In the genomic region with DNA sequence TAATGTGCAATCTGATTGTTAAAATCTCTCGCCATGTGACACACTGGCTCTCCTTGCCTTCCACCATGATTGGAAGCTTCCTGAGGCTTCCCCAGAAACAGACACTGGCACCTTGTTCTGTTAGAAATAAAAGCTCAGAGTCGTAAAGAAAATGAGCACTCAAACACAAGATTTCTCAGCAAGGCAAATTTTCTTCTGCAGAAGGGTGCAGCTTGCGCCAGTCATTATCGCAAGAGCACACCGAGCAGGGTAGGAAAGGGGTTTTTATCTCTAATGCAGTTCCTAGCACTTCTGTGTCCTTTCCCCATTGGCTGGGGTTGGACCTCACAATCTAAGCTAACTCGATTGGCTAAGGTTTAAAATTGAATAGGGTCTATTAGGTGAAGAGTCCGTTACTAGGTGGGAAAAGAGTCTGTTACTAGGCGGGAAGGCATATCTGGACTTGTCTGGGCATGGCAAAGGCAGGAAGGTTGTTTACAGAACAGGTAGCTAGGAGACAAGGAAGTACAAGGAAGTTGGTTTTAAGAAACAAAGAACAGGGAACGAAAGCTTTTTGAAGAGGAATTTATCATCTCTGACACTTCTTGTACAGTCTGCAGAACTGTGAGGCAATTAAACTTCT, we compare ENCODE assay signal across 23 cellular contexts.
DNase-seq lines count a peak whose midpoint lies in the region; ATAC-seq, FAIRE-seq and TF ChIP-seq lines count a peak whose summit lies in the region.
"Had no signal": no experiment of that assay in that cellular context is flagged by ENCODE, and none has a peak within 500 bp of the region (broad histone marks: within the 10 kb centered on the region; RNA-seq: fewer than 3 reads in every experiment).

No MANE protein-coding gene starts in this region.

- H4K91ac ChIP-seq in H1 (replicated peaks; ENCODE audit: insufficient read length, low read length), result no peak overlapping the region

- H2BK12ac ChIP-seq in H1 (ENCODE audit: low read depth, low read length), result peak overlapping the region; percentile 7; the same call in 1 of the 2 replicates

- TF ChIP-seq RAD21 in H1 (IDR thresholded peaks at IDR 0.05 in 1 of 2, conservative IDR thresholded peaks at IDR 0.05 in 1 of 2; ENCODE audit: low read depth in 2 of 2, low read length in 2 of 2), result no peak

- no peak overlapping the region for H3K4me3 Mint-ChIP-seq in GM23338
- no peak overlapping the region for H3K4me3 Mint-ChIP-seq in neural crest cell
- H3K4me3 Mint-ChIP-seq in natural killer cell, result no peak overlapping the region
- H3K4me3 Mint-ChIP-seq: activated naive CD8-positive, alpha-beta T cell treated with anti-CD3 and anti-CD28 coated beads, Interleukin-2, amount 50 U/mL, for 24 hours; CD4-positive, CD25-positive, alpha-beta regulatory T cell; stimulated activated naive B cell treated with anti-CD40 and anti-IgM and Interleukin-4, amounts not matched to agents 10 μg/mL and 1 μg/mL and 100 μg/mL, for 72 hours had no signal

- peaks cover 19% of the 10 kb centered on the region for H3K4me1 ChIP-seq in GM23338 (ENCODE audit: insufficient read depth)
- peaks cover 0 to 12% (median 2%) of the 10 kb centered on the region in 4 experiments; a peak in 2 of 7 replicates for H3K4me1 ChIP-seq in H1 (replicated peaks in 1 of 4; ENCODE audit: control insufficient read depth in 3 of 4, insufficient read depth in 4 of 4, low read length in 3 of 4)
- H3K4me1 ChIP-seq: body of pancreas, pancreas, right atrium auricular region had no signal

- H3K27me3 Mint-ChIP-seq in GM23338 (ENCODE audit: insufficient read depth, low read depth, poor library complexity) (peaks cover 5% of the 10 kb centered on the region), neural crest cell (ENCODE audit: low read depth) (peaks cover 10% of the 10 kb centered on the region), natural killer cell (ENCODE audit: low read depth in 2 of 2) (no peaks in the 10 kb centered on the region)
- H3K27me3 Mint-ChIP-seq: activated naive CD8-positive, alpha-beta T cell treated with anti-CD3 and anti-CD28 coated beads, Interleukin-2, amount 50 U/mL, for 24 hours; CD4-positive, CD25-positive, alpha-beta regulatory T cell; naive B cell; stimulated activated naive B cell treated with anti-CD40 and anti-IgM and Interleukin-4, amounts not matched to agents 10 μg/mL and 1 μg/mL and 100 μg/mL, for 72 hours had no signal

- H3K4me3 ChIP-seq in GM23338 (no peak overlapping the region), H1 (ENCODE audit: extremely low read depth in 1 of 4, insufficient read depth in 2 of 4, low read depth in 3 of 4, low read length in 4 of 4) (no peak overlapping the region)
- H3K4me3 ChIP-seq: body of pancreas, heart right ventricle, pancreas, right atrium auricular region had no signal

- peak overlapping the region; percentile 86; the same call in 1 of the 2 replicates for H2BK20ac ChIP-seq in H1 (ENCODE audit: low read length)

- TF ChIP-seq CTCF in GM23338 (conservative IDR thresholded peaks at IDR 0.05; ENCODE audit: low read depth in 2 of 2) (no peak), H1 (IDR thresholded peaks at IDR 0.05; ENCODE audit: control extremely low read depth in 1 of 3, insufficient read depth in 1 of 3, low read depth in 1 of 3, low read length in 3 of 3) (no peak), neural crest cell (conservative IDR thresholded peaks at IDR 0.05) (no peak), natural killer cell (IDR thresholded peaks at IDR 0.05) (no peak)

- H4K8ac ChIP-seq in H1 (ENCODE audit: extremely low read depth, insufficient read depth, low read length), result no peak overlapping the region

- H3K23ac ChIP-seq in H1 (ENCODE audit: insufficient read length), result no peak overlapping the region

- no peak overlapping the region for H3K18ac ChIP-seq in H1 (ENCODE audit: extremely low read depth, low read length)

- DNase-seq in GM23338 (ENCODE audit: low spot score) (peak; percentile 56), LoVo (ENCODE audit: low spot score) (peak; percentile 45), H1 (ENCODE audit: low read depth in 1 of 2, low spot score in 2 of 2) (no peak), neural crest cell (ENCODE audit: low read depth, low spot score) (no peak), natural killer cell (no peak), RKO (ENCODE audit: low spot score) (no peak)
- DNase-seq: activated CD4-positive, alpha-beta T cell treated with anti-CD3 and anti-CD28 coated beads, Interleukin-2, amount 50 U/mL, for 48 hours; activated effector memory CD4-positive, alpha-beta T cell treated with Interleukin-2 at 50 U/mL for 16 hours; activated naive CD8-positive, alpha-beta T cell treated with anti-CD3 and anti-CD28 coated beads, Interleukin-2, amount 50 U/mL, for 24 hours; body of pancreas; CD4-positive, CD25-positive, alpha-beta regulatory T cell; DMS153; foreskin fibroblast; heart right ventricle; naive B cell; NCI-H1105 treated with DMSO at 0.1 percent for 48 hours; NCI-H2029; OCI-M1; pancreas; stimulated activated CD4-positive, alpha-beta T cell treated with anti-CD3 and anti-CD28 coated beads, Interleukin-4, amount 100 ng/mL, for 1 hour; stimulated activated naive B cell treated with anti-CD40 and anti-IgM and Interleukin-4, amounts not matched to agents 10 μg/mL and 1 μg/mL and 100 μg/mL, for 72 hours had no signal

- H3K36me3 ChIP-seq in GM23338 (ENCODE audit: insufficient read depth) (peaks cover 22% of the 10 kb centered on the region), H1 (ENCODE audit: control insufficient read depth in 2 of 4, insufficient read depth in 4 of 4, low read length in 3 of 4) (no peaks in the 10 kb centered on the region)
- H3K36me3 ChIP-seq: heart right ventricle, pancreas, right atrium auricular region had no signal

- no peak overlapping the region for H3K4ac ChIP-seq in H1 (replicated peaks; ENCODE audit: insufficient read length, low read depth, low read length)

- no peak overlapping the region for H2BK15ac ChIP-seq in H1 (ENCODE audit: low read length)

- H3K4me2 ChIP-seq in GM23338, result no peak overlapping the region
- H3K4me2 ChIP-seq in H1 (ENCODE audit: insufficient read depth in 1 of 2, low read depth in 2 of 2, low read length in 2 of 2), result no peak overlapping the region

- 86% methylated on average over 9 of the region's 9 CpGs; no CpG with 5 or more reads in 1 of the 2 experiments for whole genome bisulfite sequencing in H1 (ENCODE audit: extremely low coverage in 1 of 2, insufficient coverage in 1 of 2, insufficient read length in 1 of 2, insufficient replicate concordance in 2 of 2, low coverage in 1 of 2, low lambda C conversion rate in 2 of 2, missing lambda C conversion rate in 1 of 2), 2 experiments

- no peak overlapping the region for H3K14ac ChIP-seq in H1 (ENCODE audit: insufficient read length)

- intact Hi-C loops in natural killer cell (cut with micrococcal nuclease), result no loop called here

- POLR2A ChIA-PET in H1 (lab: Charles Lee; ENCODE audit: partially characterized antibody), result interaction anchor here (1.0 kb wide), 1 partner anchor 42 kb away, joined by 4 read pairs; no protein-coding TSS in a partner anchor

- no peak for TF ChIP-seq EP300 in H1 (IDR thresholded peaks at IDR 0.05; ENCODE audit: borderline replicate concordance in 1 of 2, low read depth in 2 of 2, low read length in 2 of 2)

- no peaks in the 10 kb centered on the region for H3K79me1 ChIP-seq in H1 (ENCODE audit: low read depth, low read length)

- ATAC-seq in GM23338 (no peak), natural killer cell (no peak), HG03097 (IDR thresholded peaks at IDR 0.05; ENCODE audit: low FRiP score, unreplicated experiment) (no peak)
- ATAC-seq: activated naive CD8-positive, alpha-beta T cell treated with anti-CD3 and anti-CD28 coated beads, Interleukin-2, amount 50 U/mL, for 24 hours; body of pancreas; heart right ventricle; pancreas; stimulated activated naive B cell treated with anti-CD40 and anti-IgM and Interleukin-4, amounts not matched to agents 10 μg/mL and 1 μg/mL and 100 μg/mL, for 72 hours had no signal

- H3K27ac Mint-ChIP-seq in GM23338 (no peak overlapping the region), neural crest cell (ENCODE audit: unreplicated experiment) (peak overlapping the region; percentile 40), natural killer cell (no peak overlapping the region)
- H3K27ac Mint-ChIP-seq: activated naive CD8-positive, alpha-beta T cell treated with anti-CD3 and anti-CD28 coated beads, Interleukin-2, amount 50 U/mL, for 24 hours; stimulated activated naive B cell treated with anti-CD40 and anti-IgM and Interleukin-4, amounts not matched to agents 10 μg/mL and 1 μg/mL and 100 μg/mL, for 72 hours had no signal

- peaks cover 15% of the 10 kb centered on the region for H3K4me1 Mint-ChIP-seq in GM23338
- peaks cover 21% of the 10 kb centered on the region for H3K4me1 Mint-ChIP-seq in neural crest cell
- H3K4me1 Mint-ChIP-seq in natural killer cell, result peaks cover 0 to 5% of the 10 kb centered on the region in 2 donors
- H3K4me1 Mint-ChIP-seq: naive B cell; stimulated activated naive B cell treated with anti-CD40 and anti-IgM and Interleukin-4, amounts not matched to agents 10 μg/mL and 1 μg/mL and 100 μg/mL, for 72 hours had no signal

- no peaks in the 10 kb centered on the region for H3K27me3 ChIP-seq in GM23338 (ENCODE audit: insufficient read depth)
- no peaks in the 10 kb centered on the region for H3K27me3 ChIP-seq in H1 (replicated peaks in 1 of 4; ENCODE audit: control insufficient read depth in 3 of 4, extremely low read depth in 1 of 4, insufficient read depth in 3 of 4, low read length in 3 of 4)
- H3K27me3 ChIP-seq: body of pancreas, heart right ventricle, pancreas, right atrium auricular region had no signal

- TF ChIP-seq POLR2A in H1 (IDR thresholded peaks at IDR 0.05; ENCODE audit: control extremely low read depth in 1 of 2, low read depth in 2 of 2, low read length in 2 of 2), result no peak

- H4K20me1 ChIP-seq in GM23338 (replicated peaks; ENCODE audit: insufficient read depth), result no peaks in the 10 kb centered on the region
- no peaks in the 10 kb centered on the region for H4K20me1 ChIP-seq in H1 (replicated peaks in 1 of 2; ENCODE audit: control insufficient read depth in 1 of 2, insufficient read depth in 2 of 2, low read length in 2 of 2)

- 0 out of 2 replicates have a peak, but pooled peaks cover 2% of the 10 kb centered on the region for H3F3A ChIP-seq in GM23338 (replicated peaks; ENCODE audit: low read depth)

- CTCF ChIA-PET in H1 (lab: Charles Lee; ENCODE audit: partially characterized antibody), result interaction anchor here (0.6 to 1.5 kb wide), 2 partner anchors 17 to 249 kb away, joined by 3 to 5 read pairs; no protein-coding TSS in a partner anchor

- no peak overlapping the region for H3K27ac ChIP-seq in GM23338 (ENCODE audit: low read depth)
- no peak overlapping the region for H3K27ac ChIP-seq in H1 (ENCODE audit: low read depth, low read length)
- H3K27ac ChIP-seq: body of pancreas, heart right ventricle, pancreas, right atrium auricular region had no signal

- no peak overlapping the region for H2BK120ac ChIP-seq in H1 (replicated peaks; ENCODE audit: low read depth, low read length)

- H2BK5ac ChIP-seq in H1 (ENCODE audit: low read depth, low read length), result peak overlapping the region; percentile 91; the same call in 1 of the 2 replicates

- H3K23me2 ChIP-seq in H1 (ENCODE audit: low read depth, low read length), result no peaks in the 10 kb centered on the region

- peaks cover 60% of the 10 kb centered on the region for H3K9me3 Mint-ChIP-seq in GM23338
- peaks cover 13% of the 10 kb centered on the region for H3K9me3 Mint-ChIP-seq in neural crest cell
- H3K9me3 Mint-ChIP-seq in natural killer cell, result peaks cover 3 to 9% of the 10 kb centered on the region in 2 donors

- H3K9ac ChIP-seq in H1 (replicated peaks in 1 of 4; ENCODE audit: extremely low read depth in 1 of 4, low read depth in 3 of 4, low read length in 3 of 4), result no peak overlapping the region

- H4K5ac ChIP-seq in H1 (ENCODE audit: insufficient read length, low read depth, low read length), result no peak overlapping the region

- H3K36me3 Mint-ChIP-seq in GM23338 (ENCODE audit: low read depth) (peaks cover 47% of the 10 kb centered on the region), neural crest cell (ENCODE audit: low read depth) (peaks cover 5% of the 10 kb centered on the region), natural killer cell (peaks cover 10% of the 10 kb centered on the region)

- H2AK5ac ChIP-seq in H1 (ENCODE audit: low read depth, low read length), result peak overlapping the region; percentile 29; the same call in 1 of the 2 replicates

- H3K79me2 ChIP-seq in GM23338 (replicated peaks; ENCODE audit: insufficient read depth), result no peaks in the 10 kb centered on the region
- H3K79me2 ChIP-seq in H1 (ENCODE audit: control insufficient read depth in 1 of 2, insufficient read depth in 2 of 2, low read length in 2 of 2), result no peaks in the 10 kb centered on the region

- H3K56ac ChIP-seq in H1 (replicated peaks; ENCODE audit: insufficient read length, low read depth, low read length), result no peak overlapping the region

- no peaks in the 10 kb centered on the region for H3K9me2 ChIP-seq in GM23338 (ENCODE audit: insufficient read depth)

- H2AFZ ChIP-seq in GM23338 (no peak overlapping the region), H1 (ENCODE audit: low read length) (peak overlapping the region; percentile 76; the same call in 1 of the 2 replicates)

- no peak for FAIRE-seq in H1 (lab: Jason Lieb, UNC)
- FAIRE-seq: pancreas had no signal

- peaks cover 4 to 6% of the 10 kb centered on the region in 2 experiments; a peak in 3 of 4 replicates for H3K9me3 ChIP-seq in H1 (ENCODE audit: insufficient read depth in 2 of 2, low read depth in 1 of 2, low read length in 1 of 2)
- H3K9me3 ChIP-seq: pancreas had no signal

Comparison
In these comparisons a context has a peak if more than half of its experiments do, and no peak if none do; other contexts are left out.
1. DNase-seq: peak in GM23338 (single experiment) and LoVo (single experiment); none in H1 (0 of 2), neural crest cell (single experiment), natural killer cell (single experiment) and RKO (single experiment).